9 cellular contexts compared by ENCODE assay signal in genomic region chr4:151031831-151032605, GRCh38. TPM values are rescaled to one million over a fixed set of nuclear protein-coding genes. Genes with fewer than 3 reads are reported as not detected.
A peak's percentile ranks its signal among the peaks of the same experiment; 100 is the strongest.
DNase-seq lines count a peak whose midpoint lies in the region; ATAC-seq and TF ChIP-seq lines count a peak whose summit lies in the region.
"Had no signal": no experiment of that assay in that cellular context is flagged by ENCODE, and none has a peak within 500 bp of the region (broad histone marks: within the 10 kb centered on the region; RNA-seq: fewer than 3 reads in every experiment).

No MANE protein-coding gene starts in this region.

- H3K9me3 Mint-ChIP-seq in natural killer cell = no peaks in the 10 kb centered on the region
- H3K9me3 Mint-ChIP-seq in mesothelial cell of epicardium = no peaks in the 10 kb centered on the region
- H3K9me3 Mint-ChIP-seq: nephron had no signal

- H3K27ac Mint-ChIP-seq in natural killer cell (no peak overlapping the region), mesothelial cell of epicardium (no peak overlapping the region)
- H3K27ac Mint-ChIP-seq: nephron had no signal

- intact Hi-C loops in natural killer cell (cut with micrococcal nuclease) = no loop called here

- H3K27me3 Mint-ChIP-seq in natural killer cell (ENCODE audit: low read depth in 2 of 2) (peaks cover 21 to 39% of the 10 kb centered on the region in 2 donors), mesothelial cell of epicardium (ENCODE audit: low read depth) (no peaks in the 10 kb centered on the region)

- peak overlapping the region; percentile 26 for H3K4me3 Mint-ChIP-seq in natural killer cell
- H3K4me3 Mint-ChIP-seq in mesothelial cell of epicardium = no peak overlapping the region
- H3K4me3 Mint-ChIP-seq: nephron had no signal

- TF ChIP-seq CTCF in natural killer cell (IDR thresholded peaks at IDR 0.05) (no peak), mesothelial cell of epicardium (IDR thresholded peaks at IDR 0.05; ENCODE audit: unreplicated experiment) (no peak)

- H3K36me3 Mint-ChIP-seq in natural killer cell = no peaks in the 10 kb centered on the region
- no peaks in the 10 kb centered on the region for H3K36me3 Mint-ChIP-seq in mesothelial cell of epicardium

- ATAC-seq in HG03095 (IDR thresholded peaks at IDR 0.05; ENCODE audit: unreplicated experiment) (peak; percentile 63), natural killer cell (no peak)

- peaks cover 9% of the 10 kb centered on the region in 2 donors for H3K4me1 Mint-ChIP-seq in natural killer cell
- peaks cover 9% of the 10 kb centered on the region for H3K4me1 Mint-ChIP-seq in mesothelial cell of epicardium
- H3K4me1 Mint-ChIP-seq: nephron had no signal

- DNase-seq in NOMO-1 treated with DMSO at 0.1 percent for 48 hours (lab: John Stamatoyannopoulos, UW; ENCODE audit: unreplicated experiment) = peak; percentile 14
- no peak for DNase-seq in NOMO-1 (lab: John Stamatoyannopoulos, UW; ENCODE audit: unreplicated experiment in 2 of 2)
- DNase-seq in activated T-cell treated with anti-CD3 and anti-CD28 coated beads, Interleukin-2, amount 50 U/mL, for 48 hours = peak; percentile 46 to 49
- no peak for DNase-seq in natural killer cell
- DNase-seq in nucleus accumbens (lab: John Stamatoyannopoulos, UW) = no peak
- DNase-seq in mesothelial cell of epicardium (ENCODE audit: low spot score in 2 of 2, unreplicated experiment in 2 of 2) = no peak
- no peak for DNase-seq in NCI-H2107 (lab: John Stamatoyannopoulos, UW)

RNA-seq across cellular contexts. Expression of gene LRBA, which starts 16.9 kb away (rescaled TPM):
- total RNA-seq in natural killer cell = 10 to 100 TPM; 72.1 to 87.6 (median 83.1) TPM
- 61.8 to 66.9 TPM (median 66.2 TPM) in 3 replicates for total RNA-seq in mesothelial cell of epicardium

Comparison
In these comparisons a context has a peak if more than half of its experiments do, and no peak if none do; other contexts are left out.
1. DNase-seq: peak in NOMO-1 treated with DMSO at 0.1 percent for 48 hours (single experiment) and activated T-cell treated with anti-CD3 and anti-CD28 coated beads, Interleukin-2, amount 50 U/mL, for 48 hours (2 of 2); none in NOMO-1 (0 of 2), natural killer cell (single experiment), nucleus accumbens (0 of 56), mesothelial cell of epicardium (0 of 2) and NCI-H2107 (single experiment).